ENCODE assay signal across 15 cellular contexts in genomic region chr11:100817620-100818019, GRCh38.
"Had no signal": no experiment of that assay in that cellular context is flagged by ENCODE, and none has a peak within 500 bp of the region (broad histone marks: within the 10 kb centered on the region; RNA-seq: fewer than 3 reads in every experiment).

No MANE protein-coding gene starts in this region.

- H3K9me3 Mint-ChIP-seq: activated CD4-positive, alpha-beta T cell treated with anti-CD3 and anti-CD28 coated beads, Interleukin-2, amount 10 ng/mL, durations not matched to agents 7 days and 5 days; stimulated activated memory B cell treated with anti-CD40 and anti-IgM and Interleukin-4, amounts not matched to agents 10 μg/mL and 1 μg/mL and 100 μg/mL, for 72 hours had no signal

- H3K27ac Mint-ChIP-seq: activated CD4-positive, alpha-beta T cell treated with anti-CD3 and anti-CD28 coated beads, Interleukin-2, amount 10 ng/mL, durations not matched to agents 7 days and 5 days; activated T-helper 1 cell treated with anti-CD3 and anti-CD28 coated beads, Interleukin-12 subunit alpha, Interleukin-12 subunit beta, Interleukin-2, Interleukin-4 antibody, amounts not matched to agents 30 ng/mL and 10 ng/mL and 1 ng/mL, durations not matched to agents 14 hours and 24 hours and 36 hours; naive thymus-derived CD8-positive, alpha-beta T cell; stimulated activated memory B cell treated with anti-CD40 and anti-IgM and Interleukin-4, amounts not matched to agents 10 μg/mL and 1 μg/mL and 100 μg/mL, for 72 hours had no signal

- H3K27me3 Mint-ChIP-seq: activated CD4-positive, alpha-beta T cell treated with anti-CD3 and anti-CD28 coated beads, Interleukin-2, amount 10 ng/mL, durations not matched to agents 7 days and 5 days; naive thymus-derived CD8-positive, alpha-beta T cell; stimulated activated memory B cell treated with anti-CD40 and anti-IgM and Interleukin-4, amounts not matched to agents 10 μg/mL and 1 μg/mL and 100 μg/mL, for 72 hours had no signal

- DNase-seq: activated CD4-positive, alpha-beta T cell treated with anti-CD3 and anti-CD28 coated beads, Interleukin-2, amount 10 ng/mL, durations not matched to agents 7 days and 5 days; activated CD8-positive, alpha-beta memory T cell treated with anti-CD3 and anti-CD28 coated beads, Interleukin-2, amount 50 U/mL, for 48 hours; activated naive CD4-positive, alpha-beta T cell; dorsolateral prefrontal cortex; hypothalamus; left ventricle myocardium inferior; naive thymus-derived CD8-positive, alpha-beta T cell; stimulated activated CD4-positive, alpha-beta T cell treated with anti-CD3 and anti-CD28 coated beads, Interleukin-2, amount 100 ng/mL, for 48 hours; T-helper 9 cell; thyroid gland had no signal

- H2AFZ ChIP-seq: parathyroid adenoma had no signal

- H3K36me3 ChIP-seq: ascending aorta, left ventricle myocardium inferior, thyroid gland had no signal

- H3K4me3 ChIP-seq: ascending aorta, dorsolateral prefrontal cortex, left ventricle myocardium inferior, thyroid gland had no signal

- H3K36me3 Mint-ChIP-seq: naive thymus-derived CD8-positive, alpha-beta T cell had no signal

- H3K4me1 Mint-ChIP-seq: activated CD4-positive, alpha-beta T cell treated with anti-CD3 and anti-CD28 coated beads, Interleukin-2, amount 10 ng/mL, durations not matched to agents 7 days and 5 days; naive thymus-derived CD8-positive, alpha-beta T cell had no signal

- H3K27ac ChIP-seq: ascending aorta, dorsolateral prefrontal cortex, left ventricle myocardium inferior, parathyroid adenoma, thyroid gland had no signal

- H3K27me3 ChIP-seq: ascending aorta, dorsolateral prefrontal cortex, thyroid gland had no signal

- ATAC-seq: esophagus mucosa; naive thymus-derived CD8-positive, alpha-beta T cell; stimulated activated memory B cell treated with anti-CD40 and anti-IgM and Interleukin-4, amounts not matched to agents 10 μg/mL and 1 μg/mL and 100 μg/mL, for 72 hours had no signal

- H3K4me1 ChIP-seq: parathyroid adenoma had no signal

- H3K9me3 ChIP-seq: ascending aorta, thyroid gland had no signal

- H3K79me2 ChIP-seq: parathyroid adenoma had no signal

- H3K4me3 Mint-ChIP-seq: activated CD4-positive, alpha-beta T cell treated with anti-CD3 and anti-CD28 coated beads, Interleukin-2, amount 10 ng/mL, durations not matched to agents 7 days and 5 days; activated T-helper 1 cell treated with anti-CD3 and anti-CD28 coated beads, Interleukin-12 subunit alpha, Interleukin-12 subunit beta, Interleukin-2, Interleukin-4 antibody, amounts not matched to agents 30 ng/mL and 10 ng/mL and 1 ng/mL, durations not matched to agents 14 hours and 24 hours and 36 hours; naive thymus-derived CD8-positive, alpha-beta T cell; stimulated activated memory B cell treated with anti-CD40 and anti-IgM and Interleukin-4, amounts not matched to agents 10 μg/mL and 1 μg/mL and 100 μg/mL, for 72 hours had no signal
